Comparison of ENCODE assay signal across 8 cellular contexts in the genomic region with DNA sequence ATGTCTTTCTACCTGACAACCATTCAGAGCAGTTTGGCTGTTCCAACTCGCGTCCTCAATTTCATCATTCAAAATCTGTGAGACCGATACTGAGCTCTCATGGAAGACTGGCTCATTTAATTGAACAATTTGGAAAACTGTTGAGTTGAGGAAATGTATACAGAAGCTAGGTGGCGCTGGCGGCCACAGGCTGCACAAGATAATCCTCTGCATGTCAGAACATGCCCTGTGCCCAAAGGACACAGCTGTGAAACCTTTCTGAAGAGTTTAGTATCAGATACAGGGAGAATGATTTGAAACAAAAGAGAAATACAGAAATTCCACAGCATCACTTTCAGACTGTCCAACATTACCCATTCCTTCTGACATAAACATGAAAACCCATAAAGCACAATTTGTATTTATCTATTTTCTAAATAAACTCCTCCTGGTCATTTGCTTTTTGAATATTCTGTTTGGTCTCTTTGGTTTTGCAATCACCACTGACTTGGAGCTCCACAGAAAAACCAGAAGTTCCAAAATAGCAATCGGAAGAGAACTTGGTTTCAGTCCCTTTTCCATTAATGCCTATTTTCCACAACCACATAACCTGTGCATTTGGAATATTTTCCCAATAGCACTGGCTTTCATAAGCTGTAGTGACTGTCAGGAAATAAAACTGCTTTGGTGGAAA.
DNase-seq lines count a peak whose midpoint lies in the region; ATAC-seq, FAIRE-seq and TF ChIP-seq lines count a peak whose summit lies in the region.

No MANE protein-coding gene starts in this region.

- no peaks in the 10 kb centered on the region for H3F3A ChIP-seq in MM.1S (ENCODE audit: insufficient read depth, low read length)

- no peak for TF ChIP-seq RAD21 in HepG2 (CRISPR knock-in tag; IDR thresholded peaks at IDR 0.05)

- H3K27ac ChIP-seq in MM.1S (ENCODE audit: low read length) (no peak overlapping the region), HepG2 (ENCODE audit: extremely low read length, insufficient read depth, low read length) (peak overlapping the region; percentile 52), stomach (peak overlapping the region in 3 of 5 donors; percentile 40 to 63 (median 55))

- POLR2A ChIA-PET in HepG2 (lab: Yijun Ruan, JAX) = interaction anchor here (1.5 kb wide), 1 partner anchor 10 kb away, joined by 3 read pairs; no protein-coding TSS in a partner anchor

- no peaks in the 10 kb centered on the region for H3K9me2 ChIP-seq in MM.1S (replicated peaks; ENCODE audit: insufficient read depth, low read length)

- no peaks in the 10 kb centered on the region for H4K20me1 ChIP-seq in MM.1S (ENCODE audit: insufficient read depth, low read length)
- H4K20me1 ChIP-seq in HepG2 (ENCODE audit: insufficient read depth, low read length) = no peaks in the 10 kb centered on the region

- peak; percentile 56 for FAIRE-seq in HepG2 (lab: Jason Lieb, UNC)

- peak in 1 of 2 experiments; percentile 30; a peak in 1 of 4 replicates for TF ChIP-seq EP300 in HepG2 (IDR thresholded peaks at IDR 0.05; ENCODE audit: low read depth in 2 of 2, low read length in 2 of 2)
- no peak for TF ChIP-seq EP300 in HepG2 (CRISPR knock-in tag; IDR thresholded peaks at IDR 0.05; ENCODE audit: borderline replicate concordance)
- TF ChIP-seq EP300 in stomach (IDR thresholded peaks at IDR 0.05) = no peak

- no peaks in the 10 kb centered on the region for H3K36me3 ChIP-seq in MM.1S (replicated peaks; ENCODE audit: insufficient read depth, low read length)
- H3K36me3 ChIP-seq in HepG2 (replicated peaks in 1 of 2; ENCODE audit: control insufficient read depth in 1 of 2, insufficient read depth in 2 of 2, low read length in 2 of 2) = no peaks in the 10 kb centered on the region
- H3K36me3 ChIP-seq in stomach = no peaks in the 10 kb centered on the region

- TF ChIP-seq CTCF in GM12872 (IDR thresholded peaks at IDR 0.05; ENCODE audit: insufficient read depth, low read depth, low read length) (peak; percentile 79), MM.1S (IDR thresholded peaks at IDR 0.05; ENCODE audit: low read length) (peak; percentile 92), HepG2 (CRISPR knock-in tag; IDR thresholded peaks at IDR 0.05) (peak; percentile 71), stomach (IDR thresholded peaks at IDR 0.05) (peak in 5 of 7 experiments; percentile 63 to 87 (median 67))

- BruUV-seq in HepG2 (replicated peaks; lab: Mats Ljungman, UMichigan) = TSS peak; percentile 87

- no peak for TF ChIP-seq POLR2A in HepG2 (IDR thresholded peaks at IDR 0.05; ENCODE audit: insufficient read depth in 1 of 2, low read depth in 2 of 2, low read length in 2 of 2)
- no peak for TF ChIP-seq POLR2A in stomach (IDR thresholded peaks at IDR 0.05)

- H2AFZ ChIP-seq in MM.1S (ENCODE audit: low read length) (peak overlapping the region; percentile 25; the same call in 1 of the 2 replicates), HepG2 (ENCODE audit: low read length) (peak overlapping the region; percentile 69)

- DNase-seq in A172 (ENCODE audit: low spot score) = peak; percentile 53
- DNase-seq in MM.1S = peak; percentile 82
- peak; percentile 62 for DNase-seq in RPMI7951 (ENCODE audit: low read depth)
- peak; percentile 78 for DNase-seq in dedifferentiated amniotic fluid mesenchymal stem cell (ENCODE audit: extremely low spot score)
- peak; percentile 68 for DNase-seq in HepG2 (ENCODE audit: low spot score)
- DNase-seq in stomach = peak; percentile 78

- H3K9me3 ChIP-seq in MM.1S (replicated peaks; ENCODE audit: insufficient read depth, low read length) = no peaks in the 10 kb centered on the region
- 0 out of 2 replicates have a peak, but pooled peaks cover 5% of the 10 kb centered on the region for H3K9me3 ChIP-seq in HepG2 (ENCODE audit: low read length)
- no peaks in the 10 kb centered on the region for H3K9me3 ChIP-seq in stomach

- CTCF ChIA-PET in HepG2 (lab: Yijun Ruan, JAX; ENCODE audit: low intra/inter-chr PET ratio, low total read pairs) = no interaction called here

- in situ Hi-C loops in HepG2 (cut with HindIII; ENCODE audit: extremely low pct_ligation_motif_present, low pct_unique_long_range_greater_than_20kb) = no loop called here

- H3K9ac ChIP-seq in MM.1S (ENCODE audit: low read length) (no peak overlapping the region), HepG2 (ENCODE audit: insufficient read depth, low read depth, low read length) (no peak overlapping the region)

- intact Hi-C loops in HepG2 (cut with micrococcal nuclease; ENCODE audit: unreplicated experiment) (loop anchor here (1.0 kb wide), 1 partner anchor 537 kb away; no protein-coding TSS in a partner anchor), stomach (cut with DNase I; ENCODE audit: low total_unique reads) (loop anchor here (10.0 kb wide), 1 partner anchor 538 kb away; no protein-coding TSS in a partner anchor)

- 56% methylated on average over 6 of the region's 6 CpGs for WGBS in HepG2 (ENCODE audit: low lambda C conversion rate)
- 11 to 18% (median 14%) methylated on average over 6 of the region's 6 CpGs for WGBS in stomach, 5 donors

- H3K4me1 ChIP-seq in MM.1S (ENCODE audit: low read length) = peaks cover 18% of the 10 kb centered on the region
- peaks cover 10% of the 10 kb centered on the region for H3K4me1 ChIP-seq in HepG2 (ENCODE audit: insufficient read depth, low read length)
- peaks cover 0 to 40% (median 26%) of the 10 kb centered on the region in 4 donors for H3K4me1 ChIP-seq in stomach

- H3K79me2 ChIP-seq in MM.1S (ENCODE audit: low read length) (no peaks in the 10 kb centered on the region), HepG2 (ENCODE audit: insufficient read depth, low read length) (no peaks in the 10 kb centered on the region)

- H3K27me3 ChIP-seq in MM.1S (replicated peaks; ENCODE audit: insufficient read depth, low read length) (no peaks in the 10 kb centered on the region), HepG2 (ENCODE audit: control insufficient read depth in 1 of 2, insufficient read depth in 2 of 2, low read length in 2 of 2) (no peaks in the 10 kb centered on the region), stomach (no peaks in the 10 kb centered on the region)

- H3K4me3 ChIP-seq in MM.1S (ENCODE audit: low read length) (no peak overlapping the region), HepG2 (replicated peaks in 1 of 3; ENCODE audit: insufficient read depth in 1 of 3, low read depth in 2 of 3, low read length in 3 of 3) (no peak overlapping the region), stomach (no peak overlapping the region)

- ATAC-seq in HG02571 (IDR thresholded peaks at IDR 0.05; ENCODE audit: unreplicated experiment) (peak; percentile 77), HepG2 (peak; percentile 94)

- H3K4me2 ChIP-seq in MM.1S (ENCODE audit: low read depth, low read length) = peak overlapping the region; percentile 44
- H3K4me2 ChIP-seq in HepG2 (ENCODE audit: low read depth, low read length) = no peak overlapping the region

TF ChIP-seq in HepG2, 621 proteins besides CTCF, POLR2A, EP300 and RAD21 (continues in another document):
- peak; percentile 57 for TF ChIP-seq STAG1 (CRISPR knock-in tag; IDR thresholded peaks at IDR 0.05)
- 0 out of 2 replicates have a peak, but pooled peaks have one; percentile 22 for TF ChIP-seq ZNF12 (CRISPR knock-in tag; IDR thresholded peaks at IDR 0.05)
- TF ChIP-seq BRD4 (CRISPR knock-in tag; IDR thresholded peaks at IDR 0.05) = 0 out of 2 replicates have a peak, but pooled peaks have one; percentile 52
- peak; percentile 22; the same call in 1 of the 2 replicates for TF ChIP-seq MAFF (IDR thresholded peaks at IDR 0.05; ENCODE audit: low read depth, low read length)
- TF ChIP-seq, protein P1, sequence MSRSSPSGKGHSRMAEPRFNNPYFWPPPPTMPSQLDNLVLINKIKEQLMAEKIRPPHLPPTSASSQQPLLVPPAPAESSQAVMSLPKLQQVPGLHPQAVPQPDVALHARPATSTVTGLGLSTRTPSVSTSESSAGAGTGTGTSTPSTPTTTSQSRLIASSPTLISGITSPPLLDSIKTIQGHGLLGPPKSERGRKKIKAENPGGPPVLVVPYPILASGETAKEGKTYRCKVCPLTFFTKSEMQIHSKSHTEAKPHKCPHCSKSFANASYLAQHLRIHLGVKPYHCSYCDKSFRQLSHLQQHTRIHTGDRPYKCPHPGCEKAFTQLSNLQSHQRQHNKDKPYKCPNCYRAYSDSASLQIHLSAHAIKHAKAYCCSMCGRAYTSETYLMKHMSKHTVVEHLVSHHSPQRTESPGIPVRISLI (CRISPR knock-in tag; IDR thresholded peaks at IDR 0.05; ENCODE audit: borderline replicate concordance) = no peak
- 0 out of 2 replicates have a peak, but pooled peaks have one; percentile 15 for TF ChIP-seq BCL6 (CRISPR knock-in tag; IDR thresholded peaks at IDR 0.05)
- TF ChIP-seq, protein P2, sequence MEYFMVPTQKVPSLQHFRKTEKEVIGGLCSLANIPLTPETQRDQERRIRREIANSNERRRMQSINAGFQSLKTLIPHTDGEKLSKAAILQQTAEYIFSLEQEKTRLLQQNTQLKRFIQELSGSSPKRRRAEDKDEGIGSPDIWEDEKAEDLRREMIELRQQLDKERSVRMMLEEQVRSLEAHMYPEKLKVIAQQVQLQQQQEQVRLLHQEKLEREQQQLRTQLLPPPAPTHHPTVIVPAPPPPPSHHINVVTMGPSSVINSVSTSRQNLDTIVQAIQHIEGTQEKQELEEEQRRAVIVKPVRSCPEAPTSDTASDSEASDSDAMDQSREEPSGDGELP (IDR thresholded peaks at IDR 0.05; ENCODE audit: borderline replicate concordance, low read depth) = peak; percentile 58; the same call in 1 of the 2 replicates
- TF ChIP-seq, protein P3, sequence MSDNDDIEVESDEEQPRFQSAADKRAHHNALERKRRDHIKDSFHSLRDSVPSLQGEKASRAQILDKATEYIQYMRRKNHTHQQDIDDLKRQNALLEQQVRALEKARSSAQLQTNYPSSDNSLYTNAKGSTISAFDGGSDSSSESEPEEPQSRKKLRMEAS (IDR thresholded peaks at IDR 0.05) = peak; percentile 33; the same call in 1 of the 2 replicates
- 0 out of 2 replicates have a peak, but pooled peaks have one; percentile 34 for TF ChIP-seq IRF2 (CRISPR knock-in tag; IDR thresholded peaks at IDR 0.05)
- 0 out of 2 replicates have a peak, but pooled peaks have one; percentile 57 for TF ChIP-seq ZNF766 (CRISPR knock-in tag; IDR thresholded peaks at IDR 0.05; ENCODE audit: borderline replicate concordance)
